In genomic region chr2:66573412-66573811, GRCh38 we compare ENCODE assay signal across 14 cellular contexts.
DNase-seq lines count a peak whose midpoint lies in the region; ATAC-seq and TF ChIP-seq lines count a peak whose summit lies in the region.
"Had no signal": no experiment of that assay in that cellular context is flagged by ENCODE, and none has a peak within 500 bp of the region (broad histone marks: within the 10 kb centered on the region; RNA-seq: fewer than 3 reads in every experiment).

No MANE protein-coding gene starts in this region.

- H3K4me3 Mint-ChIP-seq in progenitor cell of endocrine pancreas (ENCODE audit: low read depth), result peak overlapping the region; percentile 61

- H3K27ac ChIP-seq in gastrocnemius medialis, result no peak overlapping the region
- H3K27ac ChIP-seq: BLaER1, SJSA1 had no signal

- H3K9me3 ChIP-seq in iPS-15b (ENCODE audit: control insufficient read depth, insufficient read depth, low read length) (no peaks in the 10 kb centered on the region), gastrocnemius medialis (no peaks in the 10 kb centered on the region)
- H3K9me3 ChIP-seq: SJSA1 had no signal

- H3K4me1 Mint-ChIP-seq in progenitor cell of endocrine pancreas (ENCODE audit: low read depth), result peaks cover 49% of the 10 kb centered on the region

- no peak for TF ChIP-seq POLR2A in gastrocnemius medialis (IDR thresholded peaks at IDR 0.05)

- no peaks in the 10 kb centered on the region for H3K27me3 Mint-ChIP-seq in progenitor cell of endocrine pancreas

- H3K9me3 Mint-ChIP-seq in progenitor cell of endocrine pancreas (ENCODE audit: low read depth), result no peaks in the 10 kb centered on the region
- H3K9me3 Mint-ChIP-seq: activated T-helper 2 cell treated with anti-CD3 and anti-CD28 coated beads, Interferon-gamma antibody, Interleukin-2, Interleukin-4, amounts not matched to agents 10 μg/mL and 5 μg/mL and 100 μg/mL, durations not matched to agents 14 hours and 24 hours and 36 hours had no signal

- H3K4me3 ChIP-seq in H7 (ENCODE audit: insufficient read depth, low read depth, low read length) (no peak overlapping the region), iPS-15b (ENCODE audit: low read depth, low read length) (peak overlapping the region; percentile 64), gastrocnemius medialis (no peak overlapping the region)
- H3K4me3 ChIP-seq: BLaER1, SJSA1 had no signal

- H3K27me3 ChIP-seq in H7 (ENCODE audit: control insufficient read depth, insufficient read depth, low read length) (peaks cover 30% of the 10 kb centered on the region), iPS-15b (ENCODE audit: control insufficient read depth, insufficient read depth, low read length) (peaks cover 28% of the 10 kb centered on the region), gastrocnemius medialis (peaks cover 56 to 62% (median 60%) of the 10 kb centered on the region in 3 donors)
- H3K27me3 ChIP-seq: SJSA1 had no signal

- ATAC-seq in HG03460 (IDR thresholded peaks at IDR 0.05; ENCODE audit: unreplicated experiment), result no peak
- no peak for ATAC-seq in gastrocnemius medialis
- ATAC-seq: naive thymus-derived CD8-positive, alpha-beta T cell had no signal

- H3K27ac Mint-ChIP-seq in progenitor cell of endocrine pancreas, result peak overlapping the region; percentile 96
- H3K27ac Mint-ChIP-seq: activated T-helper 2 cell treated with anti-CD3 and anti-CD28 coated beads, Interferon-gamma antibody, Interleukin-2, Interleukin-4, amounts not matched to agents 10 μg/mL and 5 μg/mL and 100 μg/mL, durations not matched to agents 14 hours and 24 hours and 36 hours; naive thymus-derived CD8-positive, alpha-beta T cell had no signal

- DNase-seq in H7 (peak; percentile 54), NCI-H774 (lab: John Stamatoyannopoulos, UW) (peak; percentile 51), progenitor cell of endocrine pancreas (ENCODE audit: low spot score, unreplicated experiment) (no peak), gastrocnemius medialis (no peak), KBM-7 (no peak)
- no peak for DNase-seq in stimulated activated naive CD4-positive, alpha-beta T cell treated with Interleukin-2 at 50 U/mL for 16 hours (lab: John Stamatoyannopoulos, UW)
- DNase-seq: activated CD4-positive, alpha-beta T cell treated with anti-CD3 and anti-CD28 coated beads for 1 hour; naive thymus-derived CD8-positive, alpha-beta T cell; stimulated activated CD4-positive, alpha-beta T cell treated with anti-CD3 and anti-CD28 coated beads, Interleukin-12 subunit alpha, Interleukin-12 subunit beta, amount 100 ng/mL, for 4 hours had no signal

- intact Hi-C loops in gastrocnemius medialis (cut with DNase I; ENCODE audit: low total_unique reads), result loop anchor here (10.0 kb wide), 1 partner anchor 1271 kb away; no protein-coding TSS in a partner anchor

- H3K4me1 ChIP-seq in iPS-15b (ENCODE audit: control insufficient read depth, insufficient read depth, low read length) (peaks cover 10% of the 10 kb centered on the region), gastrocnemius medialis (peaks cover 19 to 30% of the 10 kb centered on the region in 2 donors)

- in situ Hi-C loops in gastrocnemius medialis (cut with MboI; ENCODE audit: low sequenced_read_pairs in 4 of 4), result no loop called here
- in situ Hi-C loops in KBM-7 (cut with MboI; ENCODE audit: low pct_unique_long_range_greater_than_20kb, low sequenced_read_pairs), result no loop called here

- TF ChIP-seq CTCF in progenitor cell of endocrine pancreas (IDR thresholded peaks at IDR 0.05; ENCODE audit: unreplicated experiment), result no peak
- no peak for TF ChIP-seq CTCF in gastrocnemius medialis (IDR thresholded peaks at IDR 0.05 in 4 of 5, conservative IDR thresholded peaks at IDR 0.05 in 1 of 5)

- H3K36me3 Mint-ChIP-seq in progenitor cell of endocrine pancreas (ENCODE audit: insufficient read depth), result peaks cover 21% of the 10 kb centered on the region

- H3K9ac ChIP-seq in iPS-15b (ENCODE audit: low read depth, low read length), result no peak overlapping the region
- H3K9ac ChIP-seq: BLaER1 had no signal

- H3K36me3 ChIP-seq in H7 (replicated peaks; ENCODE audit: control insufficient read depth, insufficient read depth, low read length) (no peaks in the 10 kb centered on the region), iPS-15b (ENCODE audit: control insufficient read depth, insufficient read depth, low read length) (no peaks in the 10 kb centered on the region), gastrocnemius medialis (no peaks in the 10 kb centered on the region)
- H3K36me3 ChIP-seq: BLaER1, SJSA1 had no signal

Comparison
In these comparisons a context has a peak if more than half of its experiments do, and no peak if none do; other contexts are left out.
1. DNase-seq: peak in H7 (single experiment) and NCI-H774 (single experiment); none in progenitor cell of endocrine pancreas (single experiment), gastrocnemius medialis (0 of 2), stimulated activated naive CD4-positive, alpha-beta T cell treated with Interleukin-2 at 50 U/mL for 16 hours (single experiment) and KBM-7 (single experiment).